ENCODE assay signal across 14 cellular contexts in the genomic region with DNA sequence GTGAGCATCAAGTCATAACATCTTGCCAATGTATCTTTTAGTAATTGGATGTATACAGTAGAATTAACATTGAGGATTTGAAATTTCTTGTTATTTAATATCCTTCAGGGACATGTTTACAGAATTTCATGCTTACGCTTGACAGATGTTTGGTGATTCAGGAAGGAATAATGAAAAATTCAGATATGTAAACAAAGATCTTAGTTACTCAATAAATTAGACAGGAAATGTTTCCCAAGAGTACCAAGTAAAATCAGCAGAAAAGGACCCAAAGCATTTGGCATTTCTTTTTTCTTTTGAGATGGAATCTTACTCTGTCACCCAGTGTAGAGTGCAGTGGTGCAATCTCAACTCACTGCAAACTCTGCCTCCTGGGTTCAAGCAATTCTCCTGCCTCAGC. TPM values are rescaled to one million over a fixed set of nuclear protein-coding genes. Genes with fewer than 3 reads are reported as not detected.
A peak's percentile ranks its signal among the peaks of the same experiment; 100 is the strongest.
DNase-seq lines count a peak whose midpoint lies in the region; ATAC-seq and TF ChIP-seq lines count a peak whose summit lies in the region.
"Had no signal": no experiment of that assay in that cellular context is flagged by ENCODE, and none has a peak within 500 bp of the region (broad histone marks: within the 10 kb centered on the region; RNA-seq: fewer than 3 reads in every experiment).

No MANE protein-coding gene starts in this region.

- TF ChIP-seq CTCF in MCF 10A (IDR thresholded peaks at IDR 0.05; ENCODE audit: unreplicated experiment) (no peak), breast epithelium (IDR thresholded peaks at IDR 0.05) (no peak), epithelial cell of esophagus (IDR thresholded peaks at IDR 0.05; ENCODE audit: insufficient read depth, low read depth, low read length, missing control alignments) (no peak), foreskin fibroblast (IDR thresholded peaks at IDR 0.05; ENCODE audit: low read depth, low read length) (no peak), RWPE1 (conservative IDR thresholded peaks at IDR 0.05; ENCODE audit: low read depth) (no peak), H9 (conservative IDR thresholded peaks at IDR 0.05) (no peak), foreskin keratinocyte (conservative IDR thresholded peaks at IDR 0.05) (no peak)

- H3K27ac ChIP-seq in breast epithelium (no peak overlapping the region), RWPE1 (no peak overlapping the region), H9 (ENCODE audit: insufficient read length, low read depth, low read length) (no peak overlapping the region), foreskin keratinocyte (no peak overlapping the region)
- H3K27ac ChIP-seq: 22Rv1 had no signal

- H3T11ph ChIP-seq in H9 (ENCODE audit: low read length) = no peak overlapping the region

- no peak overlapping the region for H3K9ac ChIP-seq in H9 (ENCODE audit: extremely low read depth, insufficient read length, low read length)

- no TSS peak for BruUV-seq in MCF 10A (replicated peaks; lab: Mats Ljungman, UMichigan)

- H3K9me3 ChIP-seq in breast epithelium = peaks cover 4 to 21% of the 10 kb centered on the region in 2 donors
- H3K9me3 ChIP-seq in H9 (ENCODE audit: control insufficient read depth, low read depth, low read length) = no peaks in the 10 kb centered on the region
- H3K9me3 ChIP-seq: HAP-1 had no signal

- no peaks in the 10 kb centered on the region for H3K79me2 ChIP-seq in H9 (ENCODE audit: insufficient read depth, low read length)

- no peak overlapping the region for H4K91ac ChIP-seq in H9 (ENCODE audit: insufficient read length, low read depth, low read length)

- H2BK120ac ChIP-seq in H9 (ENCODE audit: low read depth, low read length, poor library complexity, severe bottlenecking) = no peak overlapping the region

- H3K23me2 ChIP-seq in H9 (ENCODE audit: insufficient read length, low read depth, low read length, poor library complexity, severe bottlenecking) = no peaks in the 10 kb centered on the region

- H3K56ac ChIP-seq in H9 (ENCODE audit: insufficient read length, low read depth, low read length) = no peak overlapping the region

- no peak overlapping the region for H3K4me2 ChIP-seq in H9 (ENCODE audit: insufficient read depth, insufficient read length, low read length)

- H3K9me3 Mint-ChIP-seq in MCF 10A (ENCODE audit: unreplicated experiment) (peaks cover 32% of the 10 kb centered on the region), H9 (peaks cover 28 to 30% of the 10 kb centered on the region in 2 experiments)

- no peak overlapping the region for H2BK5ac ChIP-seq in H9 (ENCODE audit: insufficient read length, low read length)

- no peak overlapping the region for H2BK12ac ChIP-seq in H9 (ENCODE audit: insufficient read length, low read depth, low read length)

- H2AFZ ChIP-seq in H9 (ENCODE audit: low read length) = no peak overlapping the region

- no peak overlapping the region for H3K23ac ChIP-seq in H9 (ENCODE audit: insufficient read length, low read depth, low read length)

- TF ChIP-seq POLR2A in breast epithelium (IDR thresholded peaks at IDR 0.05) = no peak

- H3K4me3 ChIP-seq in breast epithelium (no peak overlapping the region), epithelial cell of esophagus (ENCODE audit: low read length) (no peak overlapping the region), foreskin fibroblast (ENCODE audit: low read depth in 1 of 2, low read length in 2 of 2) (no peak overlapping the region)
- H3K4me3 ChIP-seq: HAP-1 had no signal

- H4K8ac ChIP-seq in H9 (replicated peaks; ENCODE audit: insufficient read length, low read depth, low read length) = no peak overlapping the region

- no peak for ATAC-seq in foreskin keratinocyte

- no peak overlapping the region for H2BK15ac ChIP-seq in H9 (ENCODE audit: low read depth, low read length)

- H3K4ac ChIP-seq in H9 (ENCODE audit: low read depth, low read length) = no peak overlapping the region

- H3K27me3 ChIP-seq in breast epithelium (peaks cover 0 to 8% of the 10 kb centered on the region in 2 donors), H9 (ENCODE audit: insufficient read depth, low read length) (peaks cover 5% of the 10 kb centered on the region; the same call in 1 of the 2 replicates), foreskin keratinocyte (peaks cover 20% of the 10 kb centered on the region)

- no peaks in the 10 kb centered on the region for H3K36me3 ChIP-seq in breast epithelium
- H3K36me3 ChIP-seq: HAP-1 had no signal

- H3K14ac ChIP-seq in H9 (ENCODE audit: insufficient read depth, low read length) = no peak overlapping the region

- no peak overlapping the region for H3K18ac ChIP-seq in H9 (ENCODE audit: insufficient read length, low read depth, low read length)

- no CpG with 5 or more reads among the region's 1 CpG for whole genome bisulfite sequencing in H9 (ENCODE audit: extremely low coverage, insufficient read length, low lambda C conversion rate)

- intact Hi-C loops in MCF 10A (cut with micrococcal nuclease) (no loop called here), breast epithelium (cut with DNase I; ENCODE audit: low total_unique reads) (no loop called here)

- no peaks in the 10 kb centered on the region for H4K20me1 ChIP-seq in H9 (ENCODE audit: control insufficient read depth, insufficient read depth, insufficient read length)

- peak; percentile 22 for DNase-seq in MCF 10A (ENCODE audit: unreplicated experiment)
- DNase-seq in breast epithelium (ENCODE audit: low spot score in 2 of 2) = no peak
- DNase-seq in epithelial cell of esophagus (ENCODE audit: low read depth) = peak; percentile 34
- DNase-seq in foreskin fibroblast = peak; percentile 1 to 9
- no peak for DNase-seq in RWPE1 (ENCODE audit: low spot score)
- no peak for DNase-seq in iPS-NIHi7 (ENCODE audit: extremely low spot score)
- no peak for DNase-seq in H9
- no peak for DNase-seq in foreskin keratinocyte
- DNase-seq: DMS53, GF-D8, GOT3 had no signal

- H3K27me3 Mint-ChIP-seq in MCF 10A (ENCODE audit: insufficient read depth, unreplicated experiment) (peaks cover 33% of the 10 kb centered on the region), H9 (ENCODE audit: low read depth) (peaks cover 32% of the 10 kb centered on the region)

- H2AK5ac ChIP-seq in H9 (ENCODE audit: insufficient read length, low read length) = no peak overlapping the region

- CTCF ChIA-PET in MCF 10A (lab: Yijun Ruan, JAX) = no interaction called here
- CTCF ChIA-PET in RWPE1 (lab: Yijun Ruan, JAX) = no interaction called here

- no peak overlapping the region for H3K4me3 Mint-ChIP-seq in MCF 10A (ENCODE audit: unreplicated experiment)
- H3K4me3 Mint-ChIP-seq in H9 = no peak overlapping the region

- H3K4me1 Mint-ChIP-seq in MCF 10A (ENCODE audit: insufficient read depth, unreplicated experiment) (no peaks in the 10 kb centered on the region), H9 (peaks cover 7 to 8% of the 10 kb centered on the region in 2 experiments; a peak in 3 of 4 replicates)

- H3K4me1 ChIP-seq in breast epithelium = no peaks in the 10 kb centered on the region
- H3K4me1 ChIP-seq in H9 (ENCODE audit: insufficient read depth, low read length) = no peaks in the 10 kb centered on the region; the same call in 1 of the 2 replicates
- H3K4me1 ChIP-seq in foreskin keratinocyte = no peaks in the 10 kb centered on the region
- H3K4me1 ChIP-seq: HAP-1 had no signal

- no peak overlapping the region for H4K5ac ChIP-seq in H9 (ENCODE audit: insufficient read length, low read depth, low read length)

- H3K79me1 ChIP-seq in H9 (ENCODE audit: insufficient read depth, low read depth, low read length, poor library complexity, severe bottlenecking) = no peaks in the 10 kb centered on the region

- H3K27ac Mint-ChIP-seq in MCF 10A (ENCODE audit: low read depth, unreplicated experiment) (no peak overlapping the region), H9 (no peak overlapping the region)

- POLR2A ChIA-PET in MCF 10A (lab: Yijun Ruan, JAX) = no interaction called here
- POLR2A ChIA-PET in RWPE1 (lab: Yijun Ruan, JAX; ENCODE audit: low non-redundant PET) = no interaction called here

- H3K36me3 Mint-ChIP-seq in MCF 10A (ENCODE audit: insufficient read depth, unreplicated experiment) (no peaks in the 10 kb centered on the region), H9 (ENCODE audit: insufficient read depth in 1 of 3, low read depth in 3 of 3) (peaks cover 0 to 7% (median 2%) of the 10 kb centered on the region in 3 experiments; a peak in 2 of 7 replicates)

- no peak overlapping the region for H2BK20ac ChIP-seq in H9 (ENCODE audit: low read depth, low read length, poor library complexity, severe bottlenecking)

RNA-seq across cellular contexts. Expression of a gene that starts 4.7 kb away (rescaled TPM):
- not detected in 2 replicates for total RNA-seq in MCF 10A (2022)
- not detected for total RNA-seq in breast epithelium
- total RNA-seq in H9 (2021) = 0.04 TPM in 2 replicates
- total RNA-seq in foreskin keratinocyte = not detected in 2 replicates
- polyA plus RNA-seq in foreskin keratinocyte = not detected in 2 replicates
- polyA plus RNA-seq: BJ had no signal

Comparison
In these comparisons a context has a peak if more than half of its experiments do, and no peak if none do; other contexts are left out.
1. DNase-seq: peak in MCF 10A (single experiment), epithelial cell of esophagus (single experiment) and foreskin fibroblast (2 of 2); none in breast epithelium (0 of 2), RWPE1 (single experiment), iPS-NIHi7 (single experiment), H9 (single experiment) and foreskin keratinocyte (0 of 2).